ENCODE assay signal across 21 cellular contexts in genomic region chr12:62846506-62846905, GRCh38.
A peak's percentile ranks its signal among the peaks of the same experiment; 100 is the strongest.
DNase-seq lines count a peak whose midpoint lies in the region; ATAC-seq, FAIRE-seq and TF ChIP-seq lines count a peak whose summit lies in the region.
"Had no signal": no experiment of that assay in that cellular context is flagged by ENCODE, and none has a peak within 500 bp of the region (broad histone marks: within the 10 kb centered on the region; RNA-seq: fewer than 3 reads in every experiment).

No MANE protein-coding gene starts in this region.

- no peak for ATAC-seq in GM21447 (IDR thresholded peaks at IDR 0.05; ENCODE audit: unreplicated experiment)
- no peak for ATAC-seq in HG03108 (IDR thresholded peaks at IDR 0.05; ENCODE audit: unreplicated experiment)
- ATAC-seq: left ventricle myocardium superior, mucosa of descending colon, upper lobe of right lung had no signal

- H3K4me1 Mint-ChIP-seq in osteocyte (ENCODE audit: unreplicated experiment) (peaks cover 51% of the 10 kb centered on the region), CD14-positive monocyte (peaks cover 25% of the 10 kb centered on the region)
- H3K4me1 Mint-ChIP-seq: activated CD4-positive, alpha-beta memory T cell treated with anti-CD3 and anti-CD28 coated beads, Interleukin-2, amount 10 ng/mL, durations not matched to agents 7 days and 5 days had no signal

- DNase-seq in GM03348 (ENCODE audit: low spot score) (peak; percentile 31), RCC 7860 (ENCODE audit: low spot score) (peak; percentile 53), fibroblast of peridontal ligament (ENCODE audit: extremely low read depth) (peak; percentile 19), osteocyte (ENCODE audit: extremely low spot score, unreplicated experiment) (no peak), CD14-positive monocyte (ENCODE audit: low spot score) (no peak), T1000 (lab: John Stamatoyannopoulos, UW) (no peak)
- DNase-seq: activated CD4-positive, alpha-beta memory T cell treated with anti-CD3 and anti-CD28 coated beads, Interleukin-2, amount 10 ng/mL, durations not matched to agents 7 days and 5 days; activated naive CD4-positive, alpha-beta T cell treated with Interleukin-2 at 50 U/mL for 16 hours; effector CD4-positive, alpha-beta T cell; left ventricle myocardium superior; mucosa of descending colon; NCI-H1694 treated with DMSO at 0.1 percent for 48 hours; PC-9; retina; SJCRH30; stimulated activated CD8-positive, alpha-beta memory T cell treated with anti-CD3 and anti-CD28 coated beads, Interleukin-4, amount 100 ng/mL, for 48 hours; T-helper 2 cell; upper lobe of right lung had no signal

- no peaks in the 10 kb centered on the region for H3K9me3 Mint-ChIP-seq in osteocyte (ENCODE audit: unreplicated experiment)
- peaks cover 0 to 2% (median 0%) of the 10 kb centered on the region in 7 donors for H3K9me3 Mint-ChIP-seq in CD14-positive monocyte
- H3K9me3 Mint-ChIP-seq: activated CD4-positive, alpha-beta memory T cell treated with anti-CD3 and anti-CD28 coated beads, Interleukin-2, amount 10 ng/mL, durations not matched to agents 7 days and 5 days; IgD-negative memory B cell had no signal

- peak overlapping the region; percentile 21 for H3K27ac Mint-ChIP-seq in osteocyte (ENCODE audit: unreplicated experiment)
- H3K27ac Mint-ChIP-seq in CD14-positive monocyte: no peak overlapping the region
- H3K27ac Mint-ChIP-seq: activated CD4-positive, alpha-beta memory T cell treated with anti-CD3 and anti-CD28 coated beads, Interleukin-2, amount 10 ng/mL, durations not matched to agents 7 days and 5 days; IgD-negative memory B cell had no signal

- TF ChIP-seq CTCF in osteocyte (IDR thresholded peaks at IDR 0.05) (no peak), CD14-positive monocyte (IDR thresholded peaks at IDR 0.05) (no peak)

- no peak for FAIRE-seq in RCC 7860 (lab: Jason Lieb, UNC)

- H3K27me3 Mint-ChIP-seq in osteocyte (ENCODE audit: unreplicated experiment) (no peaks in the 10 kb centered on the region), CD14-positive monocyte (ENCODE audit: low read depth in 3 of 3) (peaks cover 1 to 2% (median 1%) of the 10 kb centered on the region in 3 donors)

- H3K4me3 Mint-ChIP-seq in osteocyte (ENCODE audit: unreplicated experiment) (no peak overlapping the region), CD14-positive monocyte (no peak overlapping the region)
- H3K4me3 Mint-ChIP-seq: activated CD4-positive, alpha-beta memory T cell treated with anti-CD3 and anti-CD28 coated beads, Interleukin-2, amount 10 ng/mL, durations not matched to agents 7 days and 5 days; IgD-negative memory B cell had no signal

- intact Hi-C loops in CD14-positive monocyte (cut with micrococcal nuclease): no loop called here

- H3K36me3 Mint-ChIP-seq in osteocyte (ENCODE audit: unreplicated experiment) (peaks cover 2% of the 10 kb centered on the region), CD14-positive monocyte (no peaks in the 10 kb centered on the region)
- H3K36me3 Mint-ChIP-seq: IgD-negative memory B cell had no signal

Comparison
In these comparisons a context has a peak if more than half of its experiments do, and no peak if none do; other contexts are left out.
1. DNase-seq: peak in GM03348 (single experiment), RCC 7860 (single experiment) and fibroblast of peridontal ligament (single experiment); none in osteocyte (single experiment), CD14-positive monocyte (single experiment) and T1000 (single experiment).